In genomic region chrX:10012776-10013175, GRCh38 we compare ENCODE assay signal across 13 cellular contexts. TPM values are rescaled to one million over a fixed set of nuclear protein-coding genes. Genes with fewer than 3 reads are reported as not detected.
DNase-seq lines count a peak whose midpoint lies in the region; ATAC-seq and TF ChIP-seq lines count a peak whose summit lies in the region.
"Had no signal": no experiment of that assay in that cellular context is flagged by ENCODE, and none has a peak within 500 bp of the region (broad histone marks: within the 10 kb centered on the region; RNA-seq: fewer than 3 reads in every experiment).

No MANE protein-coding gene starts in this region.

- BruUV-seq in Calu3 (replicated peaks; lab: Mats Ljungman, UMichigan): no TSS peak

- DNase-seq in CD4-positive, CD25-positive, alpha-beta regulatory T cell: no peak
- DNase-seq in Calu3: no peak
- DNase-seq in naive thymus-derived CD4-positive, alpha-beta T cell: no peak
- DNase-seq in WERI-Rb-1: no peak
- DNase-seq in UCSD-AML1 (lab: John Stamatoyannopoulos, UW; ENCODE audit: unreplicated experiment): no peak
- DNase-seq in NCI-H226: no peak
- DNase-seq: caudate nucleus, T-helper 9 cell had no signal

- intact Hi-C loops in Calu3 (cut with micrococcal nuclease; ENCODE audit: unreplicated experiment): no loop called here
- intact Hi-C loops in naive thymus-derived CD4-positive, alpha-beta T cell (cut with micrococcal nuclease): loop anchor here in 1 of 2 donors (5.0 to 10.0 kb wide), 2 partner anchors 550 to 1742 kb away; partner anchors contain the start of gene MSL3

- peaks cover 18 to 39% (median 27%) of the 10 kb centered on the region in 4 donors for H3K4me1 Mint-ChIP-seq in CD4-positive, CD25-positive, alpha-beta regulatory T cell
- peaks cover 42% of the 10 kb centered on the region for H3K4me1 Mint-ChIP-seq in Calu3 (ENCODE audit: low read depth, unreplicated experiment)
- peaks cover 32% of the 10 kb centered on the region for H3K4me1 Mint-ChIP-seq in activated naive CD8-positive, alpha-beta T cell (ENCODE audit: low read depth)
- peaks cover 17 to 47% (median 40%) of the 10 kb centered on the region in 7 donors for H3K4me1 Mint-ChIP-seq in naive thymus-derived CD4-positive, alpha-beta T cell

- H3K27me3 ChIP-seq in CD4-positive, CD25-positive, alpha-beta regulatory T cell (ENCODE audit: control insufficient read depth, insufficient read depth, low read length): no peaks in the 10 kb centered on the region
- H3K27me3 ChIP-seq in naive thymus-derived CD4-positive, alpha-beta T cell (ENCODE audit: control insufficient read depth in 2 of 2, insufficient read depth in 2 of 2, low read length in 2 of 2): no peaks in the 10 kb centered on the region
- H3K27me3 ChIP-seq in WERI-Rb-1 (ENCODE audit: insufficient read depth, low read depth, severe bottlenecking): peaks cover 14% of the 10 kb centered on the region

- no peak for ATAC-seq in CD4-positive, CD25-positive, alpha-beta regulatory T cell (ENCODE audit: low read depth in 2 of 2)
- no peak for ATAC-seq in naive thymus-derived CD4-positive, alpha-beta T cell
- ATAC-seq: K562 had no signal

- no peaks in the 10 kb centered on the region for H3K27me3 Mint-ChIP-seq in CD4-positive, CD25-positive, alpha-beta regulatory T cell
- no peaks in the 10 kb centered on the region for H3K27me3 Mint-ChIP-seq in Calu3 (ENCODE audit: unreplicated experiment)
- no peaks in the 10 kb centered on the region for H3K27me3 Mint-ChIP-seq in activated naive CD8-positive, alpha-beta T cell
- H3K27me3 Mint-ChIP-seq in naive thymus-derived CD4-positive, alpha-beta T cell: peaks cover 0 to 4% (median 0%) of the 10 kb centered on the region in 5 donors

- H3K4me3 Mint-ChIP-seq in CD4-positive, CD25-positive, alpha-beta regulatory T cell: peak overlapping the region; percentile 58 to 88 (median 80)
- H3K4me3 Mint-ChIP-seq in Calu3 (ENCODE audit: low read depth, unreplicated experiment): no peak overlapping the region
- peak overlapping the region; percentile 58 for H3K4me3 Mint-ChIP-seq in activated naive CD8-positive, alpha-beta T cell
- peak overlapping the region; percentile 27 to 85 (median 72) for H3K4me3 Mint-ChIP-seq in naive thymus-derived CD4-positive, alpha-beta T cell

- POLR2A ChIA-PET in naive thymus-derived CD4-positive, alpha-beta T cell (lab: Charles Lee): interaction anchor here (0.8 to 1.5 kb wide), 5 partner anchors 72 to 98 kb away, joined by 3 to 8 read pairs (median 4); no protein-coding TSS in a partner anchor

- H3K36me3 ChIP-seq in CD4-positive, CD25-positive, alpha-beta regulatory T cell (ENCODE audit: control insufficient read depth, insufficient read depth, low read length): no peaks in the 10 kb centered on the region
- no peaks in the 10 kb centered on the region for H3K36me3 ChIP-seq in naive thymus-derived CD4-positive, alpha-beta T cell (ENCODE audit: control insufficient read depth in 2 of 3, insufficient read depth in 3 of 3, low read length in 3 of 3)
- H3K36me3 ChIP-seq in WERI-Rb-1: no peaks in the 10 kb centered on the region

- no peaks in the 10 kb centered on the region for H3K36me3 Mint-ChIP-seq in CD4-positive, CD25-positive, alpha-beta regulatory T cell
- H3K36me3 Mint-ChIP-seq in Calu3 (ENCODE audit: insufficient read depth, unreplicated experiment): peaks cover 29% of the 10 kb centered on the region
- H3K36me3 Mint-ChIP-seq in activated naive CD8-positive, alpha-beta T cell: no peaks in the 10 kb centered on the region
- H3K36me3 Mint-ChIP-seq in naive thymus-derived CD4-positive, alpha-beta T cell: peaks cover 0 to 7% (median 0%) of the 10 kb centered on the region in 5 donors

- no peak overlapping the region for H3K27ac ChIP-seq in CD4-positive, CD25-positive, alpha-beta regulatory T cell (ENCODE audit: insufficient read depth, low read length, poor library complexity, severe bottlenecking)
- no peak overlapping the region for H3K27ac ChIP-seq in naive thymus-derived CD4-positive, alpha-beta T cell (ENCODE audit: low read depth, low read length)
- H3K27ac ChIP-seq in WERI-Rb-1: no peak overlapping the region
- H3K27ac ChIP-seq: parathyroid adenoma had no signal

- H3K4me1 ChIP-seq in CD4-positive, CD25-positive, alpha-beta regulatory T cell (ENCODE audit: control insufficient read depth, insufficient read depth, low read length, poor library complexity, severe bottlenecking): peaks cover 9% of the 10 kb centered on the region
- H3K4me1 ChIP-seq in naive thymus-derived CD4-positive, alpha-beta T cell (ENCODE audit: control insufficient read depth in 2 of 2, insufficient read depth in 2 of 2, low read length in 2 of 2): peaks cover 4 to 13% of the 10 kb centered on the region in 2 donors
- H3K4me1 ChIP-seq: parathyroid adenoma had no signal

- TF ChIP-seq CTCF in Calu3 (IDR thresholded peaks at IDR 0.05; ENCODE audit: unreplicated experiment) (no peak), WERI-Rb-1 (IDR thresholded peaks at IDR 0.05; ENCODE audit: low read depth, low read length) (no peak)

- H3K4me3 ChIP-seq in CD4-positive, CD25-positive, alpha-beta regulatory T cell (ENCODE audit: low read depth, low read length): no peak overlapping the region
- H3K4me3 ChIP-seq in naive thymus-derived CD4-positive, alpha-beta T cell (ENCODE audit: low read length): no peak overlapping the region
- no peak overlapping the region for H3K4me3 ChIP-seq in WERI-Rb-1 (ENCODE audit: low read depth, low read length)
- H3K4me3 ChIP-seq: K562 had no signal

- CTCF ChIA-PET in Calu3 (lab: Charles Lee): no interaction called here
- CTCF ChIA-PET in naive thymus-derived CD4-positive, alpha-beta T cell (lab: Charles Lee): interaction anchor here (1.0 kb wide), 1 partner anchor 65 kb away, joined by 4 read pairs; no protein-coding TSS in a partner anchor

- H3K9me3 ChIP-seq in CD4-positive, CD25-positive, alpha-beta regulatory T cell (ENCODE audit: control insufficient read depth in 2 of 2, low read length in 2 of 2): no peaks in the 10 kb centered on the region
- H3K9me3 ChIP-seq in naive thymus-derived CD4-positive, alpha-beta T cell (ENCODE audit: control insufficient read depth in 2 of 3, low read length in 3 of 3): no peaks in the 10 kb centered on the region
- no peaks in the 10 kb centered on the region for H3K9me3 ChIP-seq in WERI-Rb-1 (ENCODE audit: severe bottlenecking)

- no peaks in the 10 kb centered on the region for H3K9me3 Mint-ChIP-seq in CD4-positive, CD25-positive, alpha-beta regulatory T cell
- no peaks in the 10 kb centered on the region for H3K9me3 Mint-ChIP-seq in Calu3 (ENCODE audit: low read depth, unreplicated experiment)
- H3K9me3 Mint-ChIP-seq in activated naive CD8-positive, alpha-beta T cell (ENCODE audit: low read depth): no peaks in the 10 kb centered on the region
- peaks cover 0 to 6% (median 0%) of the 10 kb centered on the region in 11 donors for H3K9me3 Mint-ChIP-seq in naive thymus-derived CD4-positive, alpha-beta T cell

- H3K27ac Mint-ChIP-seq in CD4-positive, CD25-positive, alpha-beta regulatory T cell: peak overlapping the region in 2 of 3 donors; percentile 27 to 84
- H3K27ac Mint-ChIP-seq in Calu3 (ENCODE audit: unreplicated experiment): peak overlapping the region; percentile 15
- no peak overlapping the region for H3K27ac Mint-ChIP-seq in activated naive CD8-positive, alpha-beta T cell
- H3K27ac Mint-ChIP-seq in naive thymus-derived CD4-positive, alpha-beta T cell: peak overlapping the region in 7 of 9 donors; percentile 4 to 85 (median 72)

RNA-seq across cellular contexts. Expression of gene CLDN34, which starts 45.6 kb away (rescaled TPM):
- total RNA-seq in CD4-positive, CD25-positive, alpha-beta regulatory T cell: not detected
- not detected for polyA plus RNA-seq in CD4-positive, CD25-positive, alpha-beta regulatory T cell
- 0.38 and 0.39 TPM in 2 replicates for total RNA-seq in Calu3 (2022)
- total RNA-seq in naive thymus-derived CD4-positive, alpha-beta T cell: not detected
- not detected for polyA plus RNA-seq in naive thymus-derived CD4-positive, alpha-beta T cell
- total RNA-seq: frontal cortex, G401, K562 had no signal
- polyA plus RNA-seq: K562 had no signal
